ENCODE assay signal across 1 cellular context in the genomic region with DNA sequence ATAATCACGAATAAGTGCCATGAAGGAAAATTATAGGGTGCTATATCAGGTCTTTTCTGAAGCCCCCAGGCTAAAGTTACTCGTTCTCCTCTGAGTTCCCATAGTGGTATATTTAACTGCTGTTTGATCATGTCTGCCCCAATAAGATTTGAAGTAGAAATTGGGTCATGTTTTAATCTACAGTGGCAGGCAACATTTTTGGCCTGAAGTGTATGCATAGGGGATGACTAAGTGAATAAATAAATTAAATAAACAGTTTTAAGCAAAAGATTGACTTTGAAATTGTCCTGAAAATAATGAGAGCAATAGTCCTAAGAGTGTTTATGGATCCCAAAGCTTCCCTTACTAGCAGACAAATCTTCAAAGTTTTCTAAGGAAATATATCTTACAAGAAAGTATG.
TF ChIP-seq lines count a peak whose summit lies in the region.

No MANE protein-coding gene starts in this region.

TF ChIP-seq in IMR-90, 13 proteins besides CTCF, POLR2A, EP300 and RAD21:
- no peak for TF ChIP-seq MXI1 (IDR thresholded peaks at IDR 0.05; ENCODE audit: borderline replicate concordance, low read depth, low read length)
- TF ChIP-seq RCOR1 (IDR thresholded peaks at IDR 0.05; ENCODE audit: insufficient replicate concordance, low read length), result no peak
- TF ChIP-seq MAFK (IDR thresholded peaks at IDR 0.05; ENCODE audit: low read depth, low read length), result no peak
- no peak for TF ChIP-seq USF2 (IDR thresholded peaks at IDR 0.05; ENCODE audit: low read depth, low read length)
- TF ChIP-seq RFX5 (IDR thresholded peaks at IDR 0.05; ENCODE audit: low read depth, low read length), result no peak
- no peak for TF ChIP-seq NFE2L2 (IDR thresholded peaks at IDR 0.05; ENCODE audit: low read depth, low read length)
- TF ChIP-seq MAZ (IDR thresholded peaks at IDR 0.05; ENCODE audit: borderline replicate concordance, low read depth, low read length), result no peak
- no peak for TF ChIP-seq BHLHE40 (IDR thresholded peaks at IDR 0.05; ENCODE audit: low read depth, low read length)
- no peak for TF ChIP-seq ELK1 (IDR thresholded peaks at IDR 0.05; ENCODE audit: borderline replicate concordance, low read depth, low read length)
- no peak for TF ChIP-seq CHD1 (IDR thresholded peaks at IDR 0.05; ENCODE audit: low read depth, low read length)
- no peak for TF ChIP-seq CEBPB (IDR thresholded peaks at IDR 0.05; ENCODE audit: low read depth, low read length)
- TF ChIP-seq SMC3 (IDR thresholded peaks at IDR 0.05; ENCODE audit: low read depth, low read length), result no peak
- TF ChIP-seq FOS (IDR thresholded peaks at IDR 0.05; ENCODE audit: low read depth, low read length), result no peak
